ENCODE assay signal across 8 cellular contexts in the genomic region with DNA sequence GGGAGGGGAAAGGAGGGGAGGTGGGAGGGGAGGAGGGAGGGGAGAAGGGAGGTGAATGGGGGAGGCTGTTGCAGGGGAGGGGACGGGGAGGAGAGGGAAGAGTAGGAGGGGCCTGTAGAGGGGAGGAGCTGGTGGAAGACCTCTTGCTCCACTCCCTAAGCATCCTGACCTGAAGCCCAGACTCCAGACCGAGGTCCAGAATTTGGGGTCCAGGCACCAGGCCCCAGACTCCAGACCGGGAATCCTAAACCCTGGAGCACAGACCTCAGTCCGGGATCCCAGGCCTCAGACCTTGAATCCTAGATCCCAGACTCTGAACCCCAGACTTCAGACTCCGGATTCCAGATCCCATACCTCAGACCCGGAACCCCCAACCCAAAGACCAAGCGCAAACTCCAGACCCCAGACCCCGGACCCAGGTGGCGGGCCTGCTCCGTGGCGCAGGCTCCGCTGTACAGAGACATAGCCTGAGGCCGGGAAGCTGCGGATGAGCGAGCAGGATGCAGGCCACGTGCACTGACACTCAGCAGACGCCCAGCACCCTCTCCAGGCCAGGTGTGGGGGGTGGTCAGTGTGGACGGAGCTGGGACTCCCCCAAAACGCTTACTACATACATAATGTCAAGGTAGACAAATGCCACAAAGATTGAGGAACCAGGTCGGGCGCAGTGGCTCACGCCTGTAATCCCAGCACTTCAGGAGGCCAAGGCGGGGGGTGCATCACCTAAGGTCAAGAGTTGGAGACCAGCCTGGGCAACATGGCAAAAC. TPM values are rescaled to one million over a fixed set of nuclear protein-coding genes. Genes with fewer than 3 reads are reported as not detected.
DNase-seq lines count a peak whose midpoint lies in the region; ATAC-seq and TF ChIP-seq lines count a peak whose summit lies in the region.

No MANE protein-coding gene starts in this region.

- TF ChIP-seq CTCF in GM12875 (IDR thresholded peaks at IDR 0.05; ENCODE audit: borderline replicate concordance, insufficient read depth, low read depth, low read length) (no peak), WTC11 (IDR thresholded peaks at IDR 0.05) (no peak), lower leg skin (IDR thresholded peaks at IDR 0.05) (no peak)

- H3K9me3 Mint-ChIP-seq in WTC11, result no peaks in the 10 kb centered on the region

- H3K27ac Mint-ChIP-seq in WTC11, result no peak overlapping the region; the same call in 1 of the 2 replicates

- DNase-seq in A172 (ENCODE audit: low spot score) (peak; percentile 84), NCI-H2196 (lab: John Stamatoyannopoulos, UW; ENCODE audit: unreplicated experiment) (peak; percentile 66), WTC11 (ENCODE audit: low spot score) (peak; percentile 57), dermis microvascular lymphatic vessel endothelial cell (ENCODE audit: low read depth in 2 of 2) (peak; percentile 72 to 83), lower leg skin (ENCODE audit: low spot score in 2 of 2) (peak; percentile 85 to 93)
- peak; percentile 25 to 43 for DNase-seq in stimulated activated CD8-positive, alpha-beta memory T cell treated with anti-CD3 and anti-CD28 coated beads, Interleukin-7, amount 100 ng/mL, for 4 hours (ENCODE audit: low read depth in 2 of 2)

- peak overlapping the region; percentile 52 for H3K4me3 Mint-ChIP-seq in WTC11

- ATAC-seq in WTC11, result peak; percentile 57
- no peak for ATAC-seq in GM18870 (IDR thresholded peaks at IDR 0.05; ENCODE audit: unreplicated experiment)

- no peak for TF ChIP-seq POLR2A in lower leg skin (IDR thresholded peaks at IDR 0.05)

- H3K36me3 Mint-ChIP-seq in WTC11, result peaks cover 11% of the 10 kb centered on the region; the same call in 1 of the 2 replicates

- H3K4me3 ChIP-seq in GM12875 (ENCODE audit: low read depth, low read length), result peak overlapping the region; percentile 30
- no peak overlapping the region for H3K4me3 ChIP-seq in lower leg skin (ENCODE audit: low read depth, poor library complexity, severe bottlenecking)

- POLR2A ChIA-PET in WTC11 (lab: Charles Lee), result interaction anchor here (0.5 to 0.6 kb wide), 2 partner anchors 127 to 395 kb away, joined by 3 to 4 read pairs; no protein-coding TSS in a partner anchor

- H3K27me3 Mint-ChIP-seq in WTC11 (ENCODE audit: low read depth), result no peaks in the 10 kb centered on the region

- CTCF ChIA-PET in WTC11 (lab: Charles Lee), result interaction anchor here (0.6 to 1.1 kb wide), 4 partner anchors 93 to 855 kb away, joined by 3 read pairs; no protein-coding TSS in a partner anchor

- intact Hi-C loops in lower leg skin (cut with DNase I; ENCODE audit: low total_unique reads), result loop anchor here (5.0 kb wide), 1 partner anchor 56 kb away; no protein-coding TSS in a partner anchor

- H3K4me1 Mint-ChIP-seq in WTC11, result peaks cover 4% of the 10 kb centered on the region

- 46 to 53% methylated on average over 23 of the region's 23 CpGs for WGBS in lower leg skin, 2 donors

TF ChIP-seq in WTC11, 78 proteins besides CTCF, POLR2A, EP300 and RAD21:
- TF ChIP-seq, protein P1, sequence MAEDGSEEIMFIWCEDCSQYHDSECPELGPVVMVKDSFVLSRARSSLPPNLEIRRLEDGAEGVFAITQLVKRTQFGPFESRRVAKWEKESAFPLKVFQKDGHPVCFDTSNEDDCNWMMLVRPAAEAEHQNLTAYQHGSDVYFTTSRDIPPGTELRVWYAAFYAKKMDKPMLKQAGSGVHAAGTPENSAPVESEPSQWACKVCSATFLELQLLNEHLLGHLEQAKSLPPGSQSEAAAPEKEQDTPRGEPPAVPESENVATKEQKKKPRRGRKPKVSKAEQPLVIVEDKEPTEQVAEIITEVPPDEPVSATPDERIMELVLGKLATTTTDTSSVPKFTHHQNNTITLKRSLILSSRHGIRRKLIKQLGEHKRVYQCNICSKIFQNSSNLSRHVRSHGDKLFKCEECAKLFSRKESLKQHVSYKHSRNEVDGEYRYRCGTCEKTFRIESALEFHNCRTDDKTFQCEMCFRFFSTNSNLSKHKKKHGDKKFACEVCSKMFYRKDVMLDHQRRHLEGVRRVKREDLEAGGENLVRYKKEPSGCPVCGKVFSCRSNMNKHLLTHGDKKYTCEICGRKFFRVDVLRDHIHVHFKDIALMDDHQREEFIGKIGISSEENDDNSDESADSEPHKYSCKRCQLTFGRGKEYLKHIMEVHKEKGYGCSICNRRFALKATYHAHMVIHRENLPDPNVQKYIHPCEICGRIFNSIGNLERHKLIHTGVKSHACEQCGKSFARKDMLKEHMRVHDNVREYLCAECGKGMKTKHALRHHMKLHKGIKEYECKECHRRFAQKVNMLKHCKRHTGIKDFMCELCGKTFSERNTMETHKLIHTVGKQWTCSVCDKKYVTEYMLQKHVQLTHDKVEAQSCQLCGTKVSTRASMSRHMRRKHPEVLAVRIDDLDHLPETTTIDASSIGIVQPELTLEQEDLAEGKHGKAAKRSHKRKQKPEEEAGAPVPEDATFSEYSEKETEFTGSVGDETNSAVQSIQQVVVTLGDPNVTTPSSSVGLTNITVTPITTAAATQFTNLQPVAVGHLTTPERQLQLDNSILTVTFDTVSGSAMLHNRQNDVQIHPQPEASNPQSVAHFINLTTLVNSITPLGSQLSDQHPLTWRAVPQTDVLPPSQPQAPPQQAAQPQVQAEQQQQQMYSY (CRISPR knock-in tag; IDR thresholded peaks at IDR 0.05), result 0 out of 2 replicates have a peak, but pooled peaks have one; percentile 26
- TF ChIP-seq, protein P2, sequence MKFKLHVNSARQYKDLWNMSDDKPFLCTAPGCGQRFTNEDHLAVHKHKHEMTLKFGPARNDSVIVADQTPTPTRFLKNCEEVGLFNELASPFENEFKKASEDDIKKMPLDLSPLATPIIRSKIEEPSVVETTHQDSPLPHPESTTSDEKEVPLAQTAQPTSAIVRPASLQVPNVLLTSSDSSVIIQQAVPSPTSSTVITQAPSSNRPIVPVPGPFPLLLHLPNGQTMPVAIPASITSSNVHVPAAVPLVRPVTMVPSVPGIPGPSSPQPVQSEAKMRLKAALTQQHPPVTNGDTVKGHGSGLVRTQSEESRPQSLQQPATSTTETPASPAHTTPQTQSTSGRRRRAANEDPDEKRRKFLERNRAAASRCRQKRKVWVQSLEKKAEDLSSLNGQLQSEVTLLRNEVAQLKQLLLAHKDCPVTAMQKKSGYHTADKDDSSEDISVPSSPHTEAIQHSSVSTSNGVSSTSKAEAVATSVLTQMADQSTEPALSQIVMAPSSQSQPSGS (CRISPR knock-in tag; IDR thresholded peaks at IDR 0.05; ENCODE audit: borderline replicate concordance, low read depth), result no peak

RNA-seq across cellular contexts. Expression of gene BTBD2, which starts 0.7 kb away (rescaled TPM):
- total RNA-seq in A172 (2014; rRNA removed; shearing (Covaris generic)), result 54.7 and 60.4 TPM in 2 replicates
- total RNA-seq in WTC11 (2021) (106 to 148 TPM (median 145 TPM) in 3 replicates), dermis microvascular lymphatic vessel endothelial cell (32.5 and 52.0 TPM in 2 replicates), lower leg skin (10 to 100 TPM; 85.0 to 99.3 (median 94.9) TPM)

RNA-seq across cellular contexts. Expression of gene MKNK2, which starts 34.8 kb away (rescaled TPM):
- 40.4 and 53.8 TPM in 2 replicates for total RNA-seq in A172 (2014; rRNA removed; shearing (Covaris generic))
- total RNA-seq in WTC11 (2021), result 150 to 165 TPM (median 163 TPM) in 3 replicates
- 105 and 109 TPM in 2 replicates for total RNA-seq in dermis microvascular lymphatic vessel endothelial cell
- total RNA-seq in lower leg skin, result 100 to 1,000 TPM; 224 to 367 (median 251) TPM

Comparison
In these comparisons a context has a peak if more than half of its experiments do, and no peak if none do; other contexts are left out.
1. DNase-seq: peak in every context shown above with its lines; median percentile 89 in lower leg skin; 84 in A172; 78 in dermis microvascular lymphatic vessel endothelial cell; 66 in NCI-H2196; 57 in WTC11; 34 in stimulated activated CD8-positive, alpha-beta memory T cell treated with anti-CD3 and anti-CD28 coated beads, Interleukin-7, amount 100 ng/mL, for 4 hours.